17 cellular contexts compared by ENCODE assay signal in genomic region chr2:40271066-40271465, GRCh38.
"Had no signal": no experiment of that assay in that cellular context is flagged by ENCODE, and none has a peak within 500 bp of the region (broad histone marks: within the 10 kb centered on the region; RNA-seq: fewer than 3 reads in every experiment).

No MANE protein-coding gene starts in this region.

- ATAC-seq: activated T-cell treated with anti-CD3 and anti-CD28 coated beads, Interleukin-2, amount 50 U/mL, for 72 hours; foreskin keratinocyte; stimulated activated naive CD8-positive, alpha-beta T cell treated with anti-CD3 and anti-CD28 coated beads, Interleukin-15, Interleukin-2, amounts not matched to agents 100 U/mL and 50 U/mL, for 24 hours; T-helper 17 cell had no signal

- H3K27ac ChIP-seq: foreskin keratinocyte, hepatocyte, thyroid gland had no signal

- H3K9me3 ChIP-seq: thyroid gland had no signal

- H3K27me3 ChIP-seq: foreskin keratinocyte, hepatocyte, thyroid gland had no signal

- DNase-seq: activated CD4-positive, alpha-beta memory T cell treated with anti-CD3 and anti-CD28 coated beads, Interleukin-2, amount 10 ng/mL, durations not matched to agents 7 days and 5 days; activated CD4-positive, alpha-beta T cell treated with anti-CD3 and anti-CD28 coated beads, Interleukin-2, amount 10 ng/mL, durations not matched to agents 24 days and 14 days; activated effector memory CD4-positive, alpha-beta T cell treated with anti-CD3 and anti-CD28 coated beads, Interleukin-2, amount 50 U/mL, for 16 hours; activated naive CD4-positive, alpha-beta T cell treated with anti-CD3 and anti-CD28 coated beads, Interleukin-2, amount 10 ng/mL, durations not matched to agents 7 days and 5 days; activated T-cell treated with anti-CD3 and anti-CD28 coated beads, Interleukin-2, amount 50 U/mL, for 72 hours; amygdala; dermis blood vessel endothelial cell; effector CD8-positive, alpha-beta T cell; foreskin keratinocyte; occipital lobe; stimulated activated CD4-positive, alpha-beta T cell treated with anti-CD3 and anti-CD28 coated beads, Interleukin-4, amount 100 ng/mL, for 24 hours; stimulated activated naive CD8-positive, alpha-beta T cell treated with anti-CD3 and anti-CD28 coated beads, Interleukin-15, Interleukin-2, amounts not matched to agents 100 U/mL and 50 U/mL, for 24 hours; substantia nigra; SW 1271; T-helper 17 cell; thyroid gland had no signal

- H3K36me3 ChIP-seq: thyroid gland had no signal

- H3K4me1 ChIP-seq: foreskin keratinocyte, thyroid gland had no signal

- H3K4me3 ChIP-seq: hepatocyte, thyroid gland had no signal
